38 cellular contexts compared by ENCODE assay signal in genomic region chr9:113692264-113692663, GRCh38.
"Had no signal": no experiment of that assay in that cellular context is flagged by ENCODE, and none has a peak within 500 bp of the region (broad histone marks: within the 10 kb centered on the region; RNA-seq: fewer than 3 reads in every experiment).

No MANE protein-coding gene starts in this region.

- H3K36me3 ChIP-seq: brain microvascular endothelial cell, MG63 had no signal

- ATAC-seq: activated naive CD4-positive, alpha-beta T cell treated with anti-CD3 and anti-CD28 coated beads, Interleukin-2, amount 50 U/mL, for 72 hours; activated T-cell treated with anti-CD3 and anti-CD28 coated beads, Interleukin-2, amount 50 U/mL, for 4 hours; PC-3; Right ventricle myocardium inferior; SK-N-SH treated with all-trans-retinoic acid at 6 μM for 48 hours; T-cell had no signal

- H3K27me3 ChIP-seq: MG63 had no signal

- H3K4me3 Mint-ChIP-seq: activated B cell treated with CpG ODN at 0.5 μM for 24 hours; activated CD4-positive, alpha-beta memory T cell treated with anti-CD3 and anti-CD28 coated beads for 36 hours; activated naive CD4-positive, alpha-beta T cell treated with anti-CD3 and anti-CD28 coated beads for 36 hours; activated T-cell treated with anti-CD3 and anti-CD28 coated beads, Interleukin-2, amount 50 U/mL, for 4 hours; activated T-helper 1 cell treated with anti-CD3 and anti-CD28 coated beads, Interleukin-12 subunit alpha, Interleukin-12 subunit beta, Interleukin-2, Interleukin-4 antibody, amounts not matched to agents 30 ng/mL and 10 ng/mL and 1 ng/mL, durations not matched to agents 14 hours and 24 hours and 36 hours; central memory CD8-positive, alpha-beta T cell; IgD-negative memory B cell; T-cell had no signal

- H3K27ac Mint-ChIP-seq: activated B cell treated with CpG ODN at 0.5 μM for 24 hours; activated CD4-positive, alpha-beta memory T cell treated with anti-CD3 and anti-CD28 coated beads for 36 hours; activated naive CD4-positive, alpha-beta T cell treated with anti-CD3 and anti-CD28 coated beads for 36 hours; activated naive CD4-positive, alpha-beta T cell treated with anti-CD3 and anti-CD28 coated beads, Interleukin-2, amount 50 U/mL, for 72 hours; activated T-helper 1 cell treated with anti-CD3 and anti-CD28 coated beads, Interleukin-12 subunit alpha, Interleukin-12 subunit beta, Interleukin-2, Interleukin-4 antibody, amounts not matched to agents 30 ng/mL and 10 ng/mL and 1 ng/mL, durations not matched to agents 14 hours and 24 hours and 36 hours; IgD-negative memory B cell; T-cell had no signal

- H3K36me3 Mint-ChIP-seq: activated CD4-positive, alpha-beta memory T cell treated with anti-CD3 and anti-CD28 coated beads for 36 hours; activated naive CD4-positive, alpha-beta T cell treated with anti-CD3 and anti-CD28 coated beads, Interleukin-2, amount 50 U/mL, for 72 hours; IgD-negative memory B cell; T-cell had no signal

- DNase-seq: activated B cell treated with CpG ODN at 0.5 μM for 24 hours; activated CD4-positive, alpha-beta memory T cell treated with anti-CD3 and anti-CD28 coated beads for 36 hours; activated CD4-positive, alpha-beta T cell treated with anti-CD3 and anti-CD28 coated beads for 4 hours; activated CD4-positive, alpha-beta T cell treated with anti-CD3 and anti-CD28 coated beads, Interleukin-2, amount 50 U/mL, for 1 hour; activated CD4-positive, CD25-positive, alpha-beta regulatory T cell treated with anti-CD3 and anti-CD28 coated beads, Interleukin-2, amount 50 U/mL, for 72 hours; activated CD8-positive, alpha-beta memory T cell treated with anti-CD3 and anti-CD28 coated beads, Interleukin-2, amount 50 U/mL, for 4 hours; activated gamma-delta T cell treated with Interleukin-2 at 50 U/mL for 16 hours; activated naive CD4-positive, alpha-beta T cell treated with anti-CD3 and anti-CD28 coated beads for 36 hours; activated T-cell treated with anti-CD3 and anti-CD28 coated beads for 4 hours; activated T-cell treated with anti-CD3 and anti-CD28 coated beads, Interleukin-2, amount 50 U/mL, for 4 hours; amniotic stem cell; aorta; brain microvascular endothelial cell; Kasumi-1; KG1; MG63; NCI-H1048; NCI-H1105 treated with DMSO at 0.1 percent for 48 hours; NCI-H1436; NCI-H1694; NCI-H1930; NCI-H2081 treated with DMSO at 0.1 percent for 48 hours; NCI-H345; NCI-H510A; NCI-H526 treated with DMSO at 0.1 percent for 48 hours; NCI-H774; PC-3; SIG-M5; T-cell; T-helper 2 cell; T-helper 9 cell had no signal

- H3K4me3 ChIP-seq: MG63 had no signal

- H3K9me3 Mint-ChIP-seq: activated B cell treated with CpG ODN at 0.5 μM for 24 hours; activated T-helper 1 cell treated with anti-CD3 and anti-CD28 coated beads, Interleukin-12 subunit alpha, Interleukin-12 subunit beta, Interleukin-2, Interleukin-4 antibody, amounts not matched to agents 30 ng/mL and 10 ng/mL and 1 ng/mL, durations not matched to agents 14 hours and 24 hours and 36 hours; central memory CD8-positive, alpha-beta T cell had no signal

- H3K27ac ChIP-seq: brain microvascular endothelial cell, RWPE1 had no signal
